8 cellular contexts compared by ENCODE assay signal in the genomic region with DNA sequence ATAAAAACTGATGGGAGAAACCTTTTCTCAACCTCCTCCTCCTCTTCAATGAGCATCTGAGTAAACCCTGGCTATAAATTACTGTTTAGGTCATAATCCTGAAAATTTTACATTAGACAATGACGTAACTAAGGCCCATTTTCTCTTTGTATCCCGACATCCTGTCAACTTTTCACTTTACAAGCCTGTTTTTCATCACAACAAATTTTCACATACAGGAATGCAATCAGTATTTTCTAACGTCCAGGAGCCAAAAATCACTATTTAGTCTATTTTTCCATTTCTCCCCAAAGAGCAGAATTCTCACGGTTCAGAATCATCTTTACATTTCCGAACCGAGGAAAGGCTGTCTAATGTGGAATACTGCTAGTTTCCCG. TPM values are rescaled to one million over a fixed set of nuclear protein-coding genes. Genes with fewer than 3 reads are reported as not detected.
DNase-seq lines count a peak whose midpoint lies in the region; ATAC-seq, FAIRE-seq and TF ChIP-seq lines count a peak whose summit lies in the region.

No MANE protein-coding gene starts in this region.

- DNase-seq in D721Med (ENCODE audit: insufficient read length, low spot score) (no peak), NCI-H748 (lab: John Stamatoyannopoulos, UW; ENCODE audit: unreplicated experiment) (peak; percentile 33), natural killer cell (no peak), cerebellar cortex (ENCODE audit: low spot score) (no peak)
- no peak for DNase-seq in activated CD4-positive, alpha-beta T cell treated with anti-CD3 and anti-CD28 coated beads, Interleukin-2, amount 50 U/mL, for 48 hours

- no peaks in the 10 kb centered on the region for H3K36me3 ChIP-seq in ectodermal cell (ENCODE audit: control insufficient read depth, insufficient read depth, low read length)

- no peak overlapping the region for H3K27ac ChIP-seq in ectodermal cell (ENCODE audit: insufficient read depth, low read depth, low read length, poor library complexity, severe bottlenecking)

- peak; percentile 32 for FAIRE-seq in D721Med (lab: Jason Lieb, UNC)

- peak overlapping the region in 1 of 2 donors; percentile 22 for H3K27ac Mint-ChIP-seq in natural killer cell

- no peaks in the 10 kb centered on the region for H3K9me3 Mint-ChIP-seq in natural killer cell

- intact Hi-C loops in natural killer cell (cut with micrococcal nuclease) = no loop called here

- TF ChIP-seq CTCF in D721Med (IDR thresholded peaks at IDR 0.05; ENCODE audit: insufficient read depth, missing control alignments) (no peak), natural killer cell (IDR thresholded peaks at IDR 0.05) (no peak)

- peaks cover 39% of the 10 kb centered on the region for H3K27me3 ChIP-seq in ectodermal cell (ENCODE audit: control insufficient read depth, insufficient read depth, low read length, poor library complexity, severe bottlenecking)

- peak overlapping the region; percentile 54 for H3K4me3 ChIP-seq in ectodermal cell (ENCODE audit: insufficient read depth, low read depth, low read length)

- peaks cover 11 to 12% of the 10 kb centered on the region in 2 donors for H3K4me1 Mint-ChIP-seq in natural killer cell

- no peaks in the 10 kb centered on the region for H3K9me3 ChIP-seq in ectodermal cell (ENCODE audit: control insufficient read depth, low read length)

- H3K27me3 Mint-ChIP-seq in natural killer cell (ENCODE audit: low read depth in 2 of 2) = peaks cover 1 to 14% of the 10 kb centered on the region in 2 donors

- WGBS in ectodermal cell, 2 experiments = 24 to 26% methylated on average over 7 of the region's 7 CpGs

- H3K4me3 Mint-ChIP-seq in natural killer cell = peak overlapping the region; percentile 75

- H3K4me1 ChIP-seq in ectodermal cell (ENCODE audit: control insufficient read depth, insufficient read depth, low read length) = no peaks in the 10 kb centered on the region

- no peak for ATAC-seq in natural killer cell
- no peak for ATAC-seq in HG03439 (IDR thresholded peaks at IDR 0.05; ENCODE audit: unreplicated experiment)
- no peak for ATAC-seq in GM21576 (IDR thresholded peaks at IDR 0.05; ENCODE audit: unreplicated experiment)

- no peaks in the 10 kb centered on the region for H3K36me3 Mint-ChIP-seq in natural killer cell

RNA-seq across cellular contexts. Expression of a gene that starts 1.2 kb away (rescaled TPM):
- polyA plus RNA-seq in ectodermal cell (2013, experiment 1 of 4) = 8.9 TPM
- polyA plus RNA-seq in ectodermal cell (2013, experiment 2 of 4) = 6.3 TPM
- 8.3 TPM for polyA plus RNA-seq in ectodermal cell (2013, experiment 3 of 4)
- polyA plus RNA-seq in ectodermal cell (2013, experiment 4 of 4) = 7.3 TPM
- total RNA-seq in natural killer cell = 1 to 10 TPM; 4.8 to 6.7 (median 5.4) TPM

RNA-seq across cellular contexts. Expression of a gene that starts 45.9 kb away (rescaled TPM):
- 15.9 TPM for polyA plus RNA-seq in ectodermal cell (2013, experiment 1 of 4)
- 15.5 TPM for polyA plus RNA-seq in ectodermal cell (2013, experiment 2 of 4)
- polyA plus RNA-seq in ectodermal cell (2013, experiment 3 of 4) = 13.2 TPM
- 13.1 TPM for polyA plus RNA-seq in ectodermal cell (2013, experiment 4 of 4)
- 1 to 10 TPM; 6.4 to 9.8 (median 8.8) TPM for total RNA-seq in natural killer cell

RNA-seq across cellular contexts. Expression of a gene that starts 46.2 kb away (rescaled TPM):
- 73.5 TPM for polyA plus RNA-seq in ectodermal cell (2013, experiment 1 of 4)
- 78.5 TPM for polyA plus RNA-seq in ectodermal cell (2013, experiment 2 of 4)
- polyA plus RNA-seq in ectodermal cell (2013, experiment 3 of 4) = 77.6 TPM
- polyA plus RNA-seq in ectodermal cell (2013, experiment 4 of 4) = 86.0 TPM
- 10 to 100 TPM; 56.7 to 63.4 (median 62.8) TPM for total RNA-seq in natural killer cell
